ENCODE assay signal across 8 cellular contexts in genomic region chr9:105519711-105520369, GRCh38. TPM values are rescaled to one million over a fixed set of nuclear protein-coding genes. Genes with fewer than 3 reads are reported as not detected.
A peak's percentile ranks its signal among the peaks of the same experiment; 100 is the strongest.
DNase-seq lines count a peak whose midpoint lies in the region; ATAC-seq and TF ChIP-seq lines count a peak whose summit lies in the region.
"Not testable (repeated sequence)": the region's sequence is repeated elsewhere in the genome, so short reads cannot be mapped to it uniquely, and the experiment has no call there.

No MANE protein-coding gene starts in this region.

- H3K4me1 ChIP-seq in CD8-positive, alpha-beta memory T cell (ENCODE audit: insufficient read depth, low read length); mucosa of descending colon (ENCODE audit: low read depth): not testable (repeated sequence)

- CTCF ChIA-PET in CD8-positive, alpha-beta memory T cell (lab: Charles Lee) = not testable (repeated sequence)

- H3K9me3 Mint-ChIP-seq in CD8-positive, alpha-beta memory T cell; activated T-helper 17 cell treated with anti-CD3 and anti-CD28 coated beads, Interleukin-2, amount 50 U/mL, for 72 hours: not testable (repeated sequence)

- H3K36me3 Mint-ChIP-seq in CD8-positive, alpha-beta memory T cell; activated T-helper 17 cell treated with anti-CD3 and anti-CD28 coated beads, Interleukin-2, amount 50 U/mL, for 72 hours (ENCODE audit: low read depth): not testable (repeated sequence)

- intact Hi-C loops in mucosa of descending colon (cut with DNase I, micrococcal nuclease) = not testable (repeated sequence)

- H3K27me3 ChIP-seq in CD8-positive, alpha-beta memory T cell (ENCODE audit: insufficient read depth, low read length, poor library complexity, severe bottlenecking) = not testable (repeated sequence)

- TF ChIP-seq CTCF in mucosa of descending colon (IDR thresholded peaks at IDR 0.05) = not testable (repeated sequence)

- not testable (repeated sequence) for H3K4me3 ChIP-seq in CD8-positive, alpha-beta memory T cell (ENCODE audit: low read length); mucosa of descending colon

- not testable (repeated sequence) for H3K27ac ChIP-seq in CD8-positive, alpha-beta memory T cell (ENCODE audit: low read depth, low read length)

- not testable (repeated sequence) for H3K4me1 Mint-ChIP-seq in CD8-positive, alpha-beta memory T cell; activated T-helper 17 cell treated with anti-CD3 and anti-CD28 coated beads, Interleukin-2, amount 50 U/mL, for 72 hours

- not testable (repeated sequence) for H3K9me3 ChIP-seq in CD8-positive, alpha-beta memory T cell (ENCODE audit: low read length); mucosa of descending colon

- peak; percentile 75 for ATAC-seq in GM21360 (IDR thresholded peaks at IDR 0.05; ENCODE audit: unreplicated experiment)
- peak; percentile 55 for ATAC-seq in HG03442 (IDR thresholded peaks at IDR 0.05; ENCODE audit: unreplicated experiment)
- ATAC-seq in SK-N-SH treated with all-trans-retinoic acid at 6 μM for 48 hours = peak; percentile 89
- ATAC-seq in activated T-helper 17 cell treated with anti-CD3 and anti-CD28 coated beads, Interleukin-2, amount 50 U/mL, for 72 hours (replicated peaks) = peak; percentile 79
- ATAC-seq in esophagus mucosa = peak; percentile 82
- peak; percentile 81 for ATAC-seq in mucosa of descending colon

- not testable (repeated sequence) for H3K27ac Mint-ChIP-seq in CD8-positive, alpha-beta memory T cell; activated T-helper 17 cell treated with anti-CD3 and anti-CD28 coated beads, Interleukin-2, amount 50 U/mL, for 72 hours

- not testable (repeated sequence) for H3K36me3 ChIP-seq in CD8-positive, alpha-beta memory T cell (ENCODE audit: insufficient read depth, low read length); mucosa of descending colon (ENCODE audit: low read depth)

- POLR2A ChIA-PET in CD8-positive, alpha-beta memory T cell (lab: Charles Lee) = not testable (repeated sequence)

- DNase-seq in CD8-positive, alpha-beta memory T cell = peak in 4 of 5 donors; percentile 16 to 53 (median 34)
- peak in 2 of 3 donors; percentile 8 to 51 for DNase-seq in mucosa of descending colon
- peak; percentile 8 to 13 for DNase-seq in stimulated activated CD8-positive, alpha-beta memory T cell treated with anti-CD3 and anti-CD28 coated beads, Interleukin-2, amount 100 ng/mL, for 48 hours (ENCODE audit: low read depth in 2 of 2)

- not testable (repeated sequence) for H3K4me3 Mint-ChIP-seq in CD8-positive, alpha-beta memory T cell; activated T-helper 17 cell treated with anti-CD3 and anti-CD28 coated beads, Interleukin-2, amount 50 U/mL, for 72 hours

- H3K27me3 Mint-ChIP-seq in CD8-positive, alpha-beta memory T cell; activated T-helper 17 cell treated with anti-CD3 and anti-CD28 coated beads, Interleukin-2, amount 50 U/mL, for 72 hours: not testable (repeated sequence)

RNA-seq across cellular contexts. Expression of gene FKTN, which starts 38.1 kb away (rescaled TPM):
- 10 to 100 TPM; 17.3 to 17.4 TPM for total RNA-seq in CD8-positive, alpha-beta memory T cell
- polyA plus RNA-seq in CD8-positive, alpha-beta memory T cell = 1.5 TPM
- 10 to 100 TPM in 1 of 2 donors, 1 to 10 TPM in 1; 5.5 to 12.2 TPM for total RNA-seq in activated T-helper 17 cell treated with anti-CD3 and anti-CD28 coated beads, Interleukin-2, amount 50 U/mL, for 72 hours
- total RNA-seq in esophagus mucosa (12.3 TPM), mucosa of descending colon (10 to 100 TPM; 11.2 to 16.2 (median 15.1) TPM)
